Comparison of ENCODE assay signal across 20 cellular contexts in genomic region chr5:1723476-1723875, GRCh38.
DNase-seq lines count a peak whose midpoint lies in the region; ATAC-seq and TF ChIP-seq lines count a peak whose summit lies in the region.
"Had no signal": no experiment of that assay in that cellular context is flagged by ENCODE, and none has a peak within 500 bp of the region (broad histone marks: within the 10 kb centered on the region; RNA-seq: fewer than 3 reads in every experiment).

No MANE protein-coding gene starts in this region.

- H3K27ac ChIP-seq in RWPE2 (ENCODE audit: poor library complexity, severe bottlenecking) (no peak overlapping the region), upper lobe of right lung (no peak overlapping the region), thyroid gland (no peak overlapping the region)
- H3K27ac ChIP-seq: BLaER1 had no signal

- WGBS in lower leg skin, 2 donors: 86 to 88% methylated on average over 7 of the region's 7 CpGs
- 92 to 93% methylated on average over 7 of the region's 7 CpGs for WGBS in thyroid gland, 2 donors

- ATAC-seq in RWPE2 (ENCODE audit: low read depth) (no peak), upper lobe of right lung (no peak), HG02588 (IDR thresholded peaks at IDR 0.05; ENCODE audit: unreplicated experiment) (no peak)

- H3K36me3 ChIP-seq in RWPE2 (ENCODE audit: low read depth) (no peaks in the 10 kb centered on the region), upper lobe of right lung (no peaks in the 10 kb centered on the region), thyroid gland (no peaks in the 10 kb centered on the region)
- H3K36me3 ChIP-seq: BLaER1 had no signal

- TF ChIP-seq POLR2A in lower leg skin (IDR thresholded peaks at IDR 0.05) (no peak), thyroid gland (IDR thresholded peaks at IDR 0.05) (no peak)

- H3K4me1 ChIP-seq in RWPE2 (ENCODE audit: insufficient read depth, poor library complexity, severe bottlenecking): no peaks in the 10 kb centered on the region
- H3K4me1 ChIP-seq in upper lobe of right lung: no peaks in the 10 kb centered on the region
- H3K4me1 ChIP-seq in thyroid gland: no peaks in the 10 kb centered on the region
- H3K4me1 ChIP-seq: BLaER1 had no signal

- H3K9me3 ChIP-seq in RWPE2 (ENCODE audit: severe bottlenecking) (peaks cover 6% of the 10 kb centered on the region), upper lobe of right lung (peaks cover 6% of the 10 kb centered on the region), thyroid gland (no peaks in the 10 kb centered on the region)

- H3K4me3 ChIP-seq in RWPE2 (ENCODE audit: severe bottlenecking) (no peak overlapping the region), lower leg skin (ENCODE audit: low read depth, poor library complexity, severe bottlenecking) (no peak overlapping the region), upper lobe of right lung (no peak overlapping the region), thyroid gland (replicated peaks in 1 of 3) (no peak overlapping the region)
- H3K4me3 ChIP-seq: BLaER1 had no signal

- TF ChIP-seq CTCF in RWPE2 (IDR thresholded peaks at IDR 0.05; ENCODE audit: poor library complexity, severe bottlenecking): no peak
- TF ChIP-seq CTCF in lower leg skin (IDR thresholded peaks at IDR 0.05): no peak
- no peak for TF ChIP-seq CTCF in upper lobe of right lung (IDR thresholded peaks at IDR 0.05)
- no peak for TF ChIP-seq CTCF in thyroid gland (IDR thresholded peaks at IDR 0.05)

- no peaks in the 10 kb centered on the region for H3K27me3 ChIP-seq in RWPE2 (ENCODE audit: insufficient read depth, poor library complexity, severe bottlenecking)
- H3K27me3 ChIP-seq in upper lobe of right lung: no peaks in the 10 kb centered on the region
- no peaks in the 10 kb centered on the region for H3K27me3 ChIP-seq in thyroid gland
- H3K27me3 ChIP-seq: BLaER1 had no signal

- intact Hi-C loops in lower leg skin (cut with DNase I; ENCODE audit: low total_unique reads) (no loop called here), upper lobe of right lung (cut with DNase I) (no loop called here), thyroid gland (cut with DNase I) (no loop called here)

- peak; percentile 23 for DNase-seq in activated CD8-positive, alpha-beta memory T cell treated with anti-CD3 and anti-CD28 coated beads, Interleukin-2, amount 50 U/mL, for 48 hours
- no peak for DNase-seq in activated CD8-positive, alpha-beta memory T cell treated with anti-CD3 and anti-CD28 coated beads, Interleukin-2, amount 50 U/mL, for 4 hours
- DNase-seq in RWPE2 (ENCODE audit: low spot score) (peak; percentile 46), lower leg skin (ENCODE audit: low spot score in 2 of 2) (peak; percentile 1 to 52), upper lobe of right lung (peak; percentile 26), thyroid gland (no peak)
- DNase-seq: CD8-positive, alpha-beta memory T cell; DMS79; GOT3; KG1; MV-4-11; NCI-H1694 treated with DMSO at 0.1 percent for 48 hours; NCI-H2107; NCI-H226; NCI-H524; NCI-H82; OCI-M1; SHP77 had no signal

Comparison
In these comparisons a context has a peak if more than half of its experiments do, and no peak if none do; other contexts are left out.
1. DNase-seq: peak in activated CD8-positive, alpha-beta memory T cell treated with anti-CD3 and anti-CD28 coated beads, Interleukin-2, amount 50 U/mL, for 48 hours (single experiment), RWPE2 (single experiment), lower leg skin (2 of 2) and upper lobe of right lung (single experiment); none in activated CD8-positive, alpha-beta memory T cell treated with anti-CD3 and anti-CD28 coated beads, Interleukin-2, amount 50 U/mL, for 4 hours (single experiment) and thyroid gland (0 of 2).